ENCODE assay signal across 8 cellular contexts in the genomic region with DNA sequence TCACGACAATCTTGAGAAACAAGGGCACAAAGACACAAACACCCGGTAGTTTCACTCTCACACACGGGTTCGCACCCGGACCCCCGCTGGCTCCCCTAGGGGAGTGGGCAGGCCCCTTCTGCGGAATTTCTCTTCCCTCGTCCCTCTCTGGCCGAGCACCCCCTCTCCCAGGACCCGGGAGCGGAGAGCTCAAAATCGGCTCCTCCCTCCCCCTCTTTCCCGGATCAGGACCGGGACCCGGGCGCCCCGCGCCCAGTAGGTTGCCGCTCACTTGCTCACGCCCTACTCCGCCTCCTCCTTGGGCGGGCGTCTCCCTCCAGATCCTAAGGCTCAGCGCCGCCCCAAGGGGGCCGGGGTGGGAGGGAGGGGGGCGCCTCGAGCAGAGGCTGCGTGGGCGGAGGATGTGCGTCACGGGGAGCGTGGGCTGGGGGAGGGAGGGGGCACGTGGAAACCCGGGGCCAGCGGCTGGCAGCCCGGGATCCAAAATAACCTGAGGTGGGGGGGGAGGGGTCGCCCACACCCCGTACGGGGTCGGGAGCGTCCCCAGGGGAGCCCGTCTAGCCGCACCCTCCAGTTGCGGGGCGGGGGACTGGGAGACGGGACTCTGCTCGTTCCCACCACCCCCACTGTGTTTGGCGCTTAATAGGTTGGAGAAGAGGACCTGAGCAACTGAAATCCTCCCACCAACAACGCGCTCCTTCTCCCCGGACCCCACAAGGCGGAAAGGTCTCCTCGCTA. TPM values are rescaled to one million over a fixed set of nuclear protein-coding genes. Genes with fewer than 3 reads are reported as not detected.
A peak's percentile ranks its signal among the peaks of the same experiment; 100 is the strongest.
DNase-seq lines count a peak whose midpoint lies in the region; ATAC-seq and TF ChIP-seq lines count a peak whose summit lies in the region.

No MANE protein-coding gene starts in this region.

- H3K9me2 ChIP-seq in HCT116 (ENCODE audit: insufficient read depth), result no peaks in the 10 kb centered on the region

- TF ChIP-seq CTCF in HCT116 (IDR thresholded peaks at IDR 0.05 in 2 of 3, conservative IDR thresholded peaks at IDR 0.05 in 1 of 3; ENCODE audit: borderline replicate concordance in 1 of 3, insufficient read depth in 1 of 3, low read depth in 2 of 3, low read length in 2 of 3), result no peak
- peak; percentile 32 for TF ChIP-seq CTCF in chondrocyte (IDR thresholded peaks at IDR 0.05)

- H3K27ac Mint-ChIP-seq in activated CD4-positive, alpha-beta T cell treated with anti-CD3 and anti-CD28 coated beads for 36 hours, result peak overlapping the region; percentile 97
- peak overlapping the region; percentile 99 for H3K27ac Mint-ChIP-seq in chondrocyte (ENCODE audit: unreplicated experiment)

- ATAC-seq in HCT116, result peak; percentile 52
- peak; percentile 50 for ATAC-seq in activated CD4-positive, alpha-beta T cell treated with anti-CD3 and anti-CD28 coated beads for 36 hours

- peaks cover 31% of the 10 kb centered on the region for H3K36me3 Mint-ChIP-seq in activated CD4-positive, alpha-beta T cell treated with anti-CD3 and anti-CD28 coated beads for 36 hours (ENCODE audit: low read depth)
- peaks cover 4% of the 10 kb centered on the region for H3K36me3 Mint-ChIP-seq in chondrocyte (ENCODE audit: low read depth)

- H3K9ac ChIP-seq in HCT116 (ENCODE audit: low read length), result peak overlapping the region; percentile 91

- H3K36me3 ChIP-seq in HCT116 (ENCODE audit: control insufficient read depth in 1 of 2, insufficient read depth in 2 of 2, low read length in 2 of 2), result peaks cover 4 to 14% of the 10 kb centered on the region in 2 experiments; a peak in 2 of 4 replicates

- no TSS peak for BruUV-seq in HCT116 (replicated peaks; lab: Mats Ljungman, UMichigan)

- no peaks in the 10 kb centered on the region for H4K20me1 ChIP-seq in HCT116 (ENCODE audit: insufficient read depth)

- H3K4me3 ChIP-seq in HCT116 (replicated peaks in 1 of 2; ENCODE audit: low read depth in 1 of 2, low read length in 2 of 2), result peak overlapping the region; percentile 59 to 82

- no peak for TF ChIP-seq RAD21 in HCT116 (IDR thresholded peaks at IDR 0.05; ENCODE audit: low read depth)

- H3K4me2 ChIP-seq in HCT116 (ENCODE audit: low read length), result peak overlapping the region; percentile 96

- H3K9me3 Mint-ChIP-seq in activated CD4-positive, alpha-beta T cell treated with anti-CD3 and anti-CD28 coated beads for 36 hours (ENCODE audit: low read depth), result no peaks in the 10 kb centered on the region
- H3K9me3 Mint-ChIP-seq in chondrocyte (ENCODE audit: low read depth), result no peaks in the 10 kb centered on the region

- H3K9me3 ChIP-seq in HCT116 (ENCODE audit: control insufficient read depth in 1 of 2, insufficient read depth in 1 of 2, low read depth in 1 of 2, low read length in 2 of 2), result no peaks in the 10 kb centered on the region

- CTCF ChIA-PET in HCT116 (lab: Charles Lee), result interaction anchor here (1.0 to 2.5 kb wide), 2 partner anchors 8 to 25 kb away, joined by 4 to 20 read pairs; a partner anchor contains a TSS
- CTCF ChIA-PET in activated CD4-positive, alpha-beta T cell treated with anti-CD3 and anti-CD28 coated beads for 36 hours (lab: Charles Lee), result interaction anchor here (0.6 to 24.0 kb wide), 6 partner anchors 15 to 372 kb away, joined by 3 to 411 read pairs (median 3); a partner anchor contains a TSS

- DNase-seq in GM03348 (ENCODE audit: low spot score) (peak; percentile 91), HCT116 (ENCODE audit: low read depth, low spot score) (peak; percentile 77), NCI-H128 (lab: John Stamatoyannopoulos, UW; ENCODE audit: unreplicated experiment) (peak; percentile 24), chondrocyte (ENCODE audit: low spot score) (no peak), left kidney (ENCODE audit: low read depth, low spot score) (peak; percentile 90), COLO668 (lab: John Stamatoyannopoulos, UW; ENCODE audit: unreplicated experiment) (no peak)
- DNase-seq in activated CD4-positive, alpha-beta T cell treated with anti-CD3 and anti-CD28 coated beads for 36 hours, result peak; percentile 97
- peak; percentile 91 for DNase-seq in stimulated activated CD4-positive, alpha-beta T cell treated with anti-CD3 and anti-CD28 coated beads, Interleukin-1b, Interleukin-23, amount 100 ng/mL, for 48 hours

- H3K27ac ChIP-seq in HCT116 (ENCODE audit: low read depth, low read length), result peak overlapping the region; percentile 100

- peaks cover 52% of the 10 kb centered on the region for H3K4me1 Mint-ChIP-seq in activated CD4-positive, alpha-beta T cell treated with anti-CD3 and anti-CD28 coated beads for 36 hours
- H3K4me1 Mint-ChIP-seq in chondrocyte (ENCODE audit: low read depth), result peaks cover 42% of the 10 kb centered on the region

- H3K27me3 ChIP-seq in HCT116 (ENCODE audit: insufficient read depth, low read length), result no peaks in the 10 kb centered on the region

- peaks cover 27 to 54% of the 10 kb centered on the region in 2 experiments for H3K4me1 ChIP-seq in HCT116 (ENCODE audit: control insufficient read depth in 1 of 2, insufficient read depth in 2 of 2, low read length in 2 of 2)

- peaks cover 30% of the 10 kb centered on the region for H3K79me2 ChIP-seq in HCT116 (ENCODE audit: insufficient read depth, low read length)

- H3K4me3 Mint-ChIP-seq in activated CD4-positive, alpha-beta T cell treated with anti-CD3 and anti-CD28 coated beads for 36 hours, result peak overlapping the region; percentile 93
- peak overlapping the region; percentile 76 for H3K4me3 Mint-ChIP-seq in chondrocyte (ENCODE audit: unreplicated experiment)

- H2AFZ ChIP-seq in HCT116 (ENCODE audit: low read depth, low read length, poor library complexity, severe bottlenecking), result no peak overlapping the region

- RAD21 ChIA-PET in HCT116 (lab: Charles Lee; ENCODE audit: low non-redundant PET in 1 of 2, low total read pairs in 2 of 2, uncharacterized antibody in 2 of 2, unreplicated experiment in 2 of 2), result interaction anchor here in 1 of 2 experiments (0.7 to 1.4 kb wide), 2 partner anchors 24 to 25 kb away, joined by 3 to 7 read pairs; a partner anchor contains a TSS

- intact Hi-C loops in HCT116 (cut with micrococcal nuclease), result loop anchor here (5.0 kb wide), 1 partner anchor 375 kb away; no protein-coding TSS in a partner anchor
- intact Hi-C loops in activated CD4-positive, alpha-beta T cell treated with anti-CD3 and anti-CD28 coated beads for 36 hours (cut with DNase I, micrococcal nuclease), result loop anchor here (1.0 to 10.0 kb wide), 15 partner anchors 9 to 1152 kb away; a partner anchor contains a TSS

- H3K27me3 Mint-ChIP-seq in activated CD4-positive, alpha-beta T cell treated with anti-CD3 and anti-CD28 coated beads for 36 hours, result no peaks in the 10 kb centered on the region
- no peaks in the 10 kb centered on the region for H3K27me3 Mint-ChIP-seq in chondrocyte (ENCODE audit: low read depth)

- no peak for TF ChIP-seq POLR2A in HCT116 (IDR thresholded peaks at IDR 0.05; ENCODE audit: borderline replicate concordance, extremely low read depth, insufficient read depth, insufficient read length)

- POLR2A ChIA-PET in HCT116 (lab: Charles Lee), result interaction anchor here (0.7 to 4.8 kb wide), 5 partner anchors 8 to 362 kb away, joined by 3 to 50 read pairs (median 3); a partner anchor contains a TSS
- POLR2A ChIA-PET in activated CD4-positive, alpha-beta T cell treated with anti-CD3 and anti-CD28 coated beads for 36 hours (lab: Charles Lee), result interaction anchor here (0.5 to 2.1 kb wide), 6 partner anchors 8 to 404 kb away, joined by 3 to 12 read pairs (median 7); a partner anchor contains a TSS

TF ChIP-seq in HCT116, 20 proteins besides CTCF, POLR2A, EP300 and RAD21 (continues in another document):
- TF ChIP-seq, protein P1, sequence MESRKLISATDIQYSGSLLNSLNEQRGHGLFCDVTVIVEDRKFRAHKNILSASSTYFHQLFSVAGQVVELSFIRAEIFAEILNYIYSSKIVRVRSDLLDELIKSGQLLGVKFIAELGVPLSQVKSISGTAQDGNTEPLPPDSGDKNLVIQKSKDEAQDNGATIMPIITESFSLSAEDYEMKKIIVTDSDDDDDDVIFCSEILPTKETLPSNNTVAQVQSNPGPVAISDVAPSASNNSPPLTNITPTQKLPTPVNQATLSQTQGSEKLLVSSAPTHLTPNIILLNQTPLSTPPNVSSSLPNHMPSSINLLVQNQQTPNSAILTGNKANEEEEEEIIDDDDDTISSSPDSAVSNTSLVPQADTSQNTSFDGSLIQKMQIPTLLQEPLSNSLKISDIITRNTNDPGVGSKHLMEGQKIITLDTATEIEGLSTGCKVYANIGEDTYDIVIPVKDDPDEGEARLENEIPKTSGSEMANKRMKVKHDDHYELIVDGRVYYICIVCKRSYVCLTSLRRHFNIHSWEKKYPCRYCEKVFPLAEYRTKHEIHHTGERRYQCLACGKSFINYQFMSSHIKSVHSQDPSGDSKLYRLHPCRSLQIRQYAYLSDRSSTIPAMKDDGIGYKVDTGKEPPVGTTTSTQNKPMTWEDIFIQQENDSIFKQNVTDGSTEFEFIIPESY (IDR thresholded peaks at IDR 0.05; ENCODE audit: extremely low read depth, insufficient replicate concordance, low read length), result no peak
- no peak for TF ChIP-seq ZFX (IDR thresholded peaks at IDR 0.05)
- peak; percentile 28 for TF ChIP-seq YY1 (IDR thresholded peaks at IDR 0.05; ENCODE audit: extremely low read depth, insufficient replicate concordance, low read depth, low read length)
- TF ChIP-seq EZH2phosphoT487 (IDR thresholded peaks at IDR 0.05; ENCODE audit: borderline replicate concordance), result no peak
- no peak for TF ChIP-seq JUND (IDR thresholded peaks at IDR 0.05)
- no peak for TF ChIP-seq SIN3A (IDR thresholded peaks at IDR 0.05; ENCODE audit: low read depth)

RNA-seq across cellular contexts. Expression of a gene that starts 1.8 kb away (rescaled TPM):
- total RNA-seq in HCT116 (2021; ENCODE audit: unreplicated experiment) (77.1 TPM), chondrocyte (30.7 to 32.5 TPM (median 31.1 TPM) in 3 replicates)
- polyA plus RNA-seq in HCT116 (2012), result 59.6 and 68.8 TPM in 2 replicates
- total RNA-seq in activated CD4-positive, alpha-beta T cell treated with anti-CD3 and anti-CD28 coated beads for 36 hours, result 10 to 100 TPM; 46.8 to 48.6 TPM

RNA-seq across cellular contexts. Expression of a gene that starts 8.5 kb away (rescaled TPM):
- total RNA-seq in HCT116 (2021; ENCODE audit: unreplicated experiment) (35.2 TPM), chondrocyte (11.7 to 14.7 TPM (median 12.9 TPM) in 3 replicates)
- 9.0 and 12.3 TPM in 2 replicates for polyA plus RNA-seq in HCT116 (2012)
- 10 to 100 TPM; 79.0 to 81.1 TPM for total RNA-seq in activated CD4-positive, alpha-beta T cell treated with anti-CD3 and anti-CD28 coated beads for 36 hours

RNA-seq across cellular contexts. Expression of a gene that starts 24.0 kb away (rescaled TPM):
- total RNA-seq in HCT116 (2021; ENCODE audit: unreplicated experiment), result 78.5 TPM
- polyA plus RNA-seq in HCT116 (2012), result 53.3 and 55.0 TPM in 2 replicates
- 100 to 1,000 TPM; 250 to 288 TPM for total RNA-seq in activated CD4-positive, alpha-beta T cell treated with anti-CD3 and anti-CD28 coated beads for 36 hours
- total RNA-seq in chondrocyte, result 89.4 to 101 TPM (median 94.2 TPM) in 3 replicates

RNA-seq across cellular contexts. Expression of a gene that starts 37.2 kb away (rescaled TPM):
- total RNA-seq in HCT116 (2021; ENCODE audit: unreplicated experiment), result 0.76 TPM
- 0.49 and 0.69 TPM in 2 replicates for polyA plus RNA-seq in HCT116 (2012)
- 1 to 10 TPM; 2.4 to 2.6 TPM for total RNA-seq in activated CD4-positive, alpha-beta T cell treated with anti-CD3 and anti-CD28 coated beads for 36 hours
- total RNA-seq in chondrocyte, result 0.48 TPM in 1 of 3 replicates, not detected in the others

RNA-seq across cellular contexts. Expression of a gene that starts 41.2 kb away (rescaled TPM):
- total RNA-seq in HCT116 (2021; ENCODE audit: unreplicated experiment) (12.0 TPM), chondrocyte (448 to 583 TPM (median 463 TPM) in 3 replicates)
- polyA plus RNA-seq in HCT116 (2012), result 9.3 and 14.6 TPM in 2 replicates
- 1 to 10 TPM; 1.8 to 2.7 TPM for total RNA-seq in activated CD4-positive, alpha-beta T cell treated with anti-CD3 and anti-CD28 coated beads for 36 hours

Comparison
In these comparisons a context has a peak if more than half of its experiments do, and no peak if none do; other contexts are left out.
1. DNase-seq: peak in GM03348 (single experiment), HCT116 (single experiment), NCI-H128 (single experiment), activated CD4-positive, alpha-beta T cell treated with anti-CD3 and anti-CD28 coated beads for 36 hours (single experiment), left kidney (single experiment) and stimulated activated CD4-positive, alpha-beta T cell treated with anti-CD3 and anti-CD28 coated beads, Interleukin-1b, Interleukin-23, amount 100 ng/mL, for 48 hours (single experiment); none in chondrocyte (single experiment) and COLO668 (single experiment).